ENCODE assay signal across 13 cellular contexts in genomic region chr3:134353171-134353825, GRCh38. TPM values are rescaled to one million over a fixed set of nuclear protein-coding genes. Genes with fewer than 3 reads are reported as not detected.
A peak's percentile ranks its signal among the peaks of the same experiment; 100 is the strongest.
DNase-seq lines count a peak whose midpoint lies in the region; ATAC-seq and TF ChIP-seq lines count a peak whose summit lies in the region.
"Had no signal": no experiment of that assay in that cellular context is flagged by ENCODE, and none has a peak within 500 bp of the region (broad histone marks: within the 10 kb centered on the region; RNA-seq: fewer than 3 reads in every experiment).

No MANE protein-coding gene starts in this region.

- H3K27ac Mint-ChIP-seq in chondrocyte (ENCODE audit: unreplicated experiment) (peak overlapping the region; percentile 80), mesothelial cell of epicardium (peak overlapping the region; percentile 82), H9 (peak overlapping the region in 1 of 3 experiments; percentile 15; a peak in 2 of 7 replicates)

- H2BK15ac ChIP-seq in IMR-90 (ENCODE audit: low read depth, low read length) (no peak overlapping the region), H9 (ENCODE audit: low read depth, low read length) (no peak overlapping the region)

- H4K20me1 ChIP-seq in IMR-90 (ENCODE audit: insufficient read depth, low read length) (peaks cover 51% of the 10 kb centered on the region), H9 (ENCODE audit: control insufficient read depth, insufficient read depth, insufficient read length) (peaks cover 2% of the 10 kb centered on the region)

- peaks cover 54% of the 10 kb centered on the region for H3K9me1 ChIP-seq in IMR-90 (ENCODE audit: insufficient read depth, low read length)

- DNase-seq in IMR-90 = no peak
- peak; percentile 50 for DNase-seq in chondrocyte (ENCODE audit: low spot score)
- no peak for DNase-seq in mesothelial cell of epicardium (ENCODE audit: low spot score in 2 of 2, unreplicated experiment in 2 of 2)
- DNase-seq in thoracic aorta (ENCODE audit: low spot score) = no peak
- DNase-seq in COLO668 (lab: John Stamatoyannopoulos, UW; ENCODE audit: unreplicated experiment) = no peak
- DNase-seq in H9 = no peak
- DNase-seq in putamen (ENCODE audit: low spot score) = no peak
- DNase-seq: caudate nucleus, NCI-H2029 had no signal

- H3K4me1 Mint-ChIP-seq in chondrocyte (ENCODE audit: low read depth) (peaks cover 90% of the 10 kb centered on the region), mesothelial cell of epicardium (peaks cover 58% of the 10 kb centered on the region), H9 (peaks cover 24 to 31% of the 10 kb centered on the region in 2 experiments)

- no peak overlapping the region for H2BK120ac ChIP-seq in IMR-90 (ENCODE audit: low read depth, low read length)
- no peak overlapping the region for H2BK120ac ChIP-seq in H9 (ENCODE audit: low read depth, low read length, poor library complexity, severe bottlenecking)

- no peaks in the 10 kb centered on the region for H3K27me3 Mint-ChIP-seq in chondrocyte (ENCODE audit: low read depth)
- H3K27me3 Mint-ChIP-seq in mesothelial cell of epicardium (ENCODE audit: low read depth) = no peaks in the 10 kb centered on the region
- H3K27me3 Mint-ChIP-seq in H9 (ENCODE audit: low read depth) = no peaks in the 10 kb centered on the region

- no TSS peak for BruUV-seq in IMR-90 (replicated peaks; lab: Mats Ljungman, UMichigan)

- H3K9me3 ChIP-seq in IMR-90 (ENCODE audit: control insufficient read depth, insufficient read depth, low read length) = no peaks in the 10 kb centered on the region
- H3K9me3 ChIP-seq in thoracic aorta = no peaks in the 10 kb centered on the region
- H3K9me3 ChIP-seq in H9 (ENCODE audit: control insufficient read depth, low read depth, low read length) = no peaks in the 10 kb centered on the region

- H4K5ac ChIP-seq in IMR-90 (ENCODE audit: low read depth, low read length) = no peak overlapping the region
- no peak overlapping the region for H4K5ac ChIP-seq in H9 (ENCODE audit: insufficient read length, low read depth, low read length)

- no peak for TF ChIP-seq POLR2A in IMR-90 (IDR thresholded peaks at IDR 0.05; ENCODE audit: low read depth, low read length)

- no peak overlapping the region for H3K18ac ChIP-seq in IMR-90 (ENCODE audit: low read depth, low read length)
- no peak overlapping the region for H3K18ac ChIP-seq in H9 (ENCODE audit: insufficient read length, low read depth, low read length)

- H3K4me2 ChIP-seq in IMR-90 (ENCODE audit: low read depth, low read length) (no peak overlapping the region), H9 (ENCODE audit: insufficient read depth, insufficient read length, low read length) (no peak overlapping the region)
- H3K4me2 ChIP-seq: KMS-11 had no signal

- ATAC-seq in IMR-90 (ENCODE audit: low read depth) (no peak), thoracic aorta (ENCODE audit: insufficient number of reproducible peaks, low FRiP score, low read depth) (no peak), HG03139 (IDR thresholded peaks at IDR 0.05; ENCODE audit: unreplicated experiment) (no peak)

- TF ChIP-seq RAD21 in IMR-90 (IDR thresholded peaks at IDR 0.05; ENCODE audit: low read length) = 0 out of 2 replicates have a peak, but pooled peaks have one; percentile 16

- H3K36me3 ChIP-seq in IMR-90 (ENCODE audit: control insufficient read depth, insufficient read depth, low read length) (peaks cover 40% of the 10 kb centered on the region), thoracic aorta (peaks cover 28% of the 10 kb centered on the region)

- 60% methylated on average over 2 of the region's 8 CpGs; no CpG with 5 or more reads in 1 of the 2 experiments for WGBS in IMR-90 (ENCODE audit: extremely low coverage in 2 of 2, insufficient read length in 1 of 2), 2 experiments
- WGBS in H9 (ENCODE audit: extremely low coverage, insufficient read length, low lambda C conversion rate) = no CpG with 5 or more reads among the region's 8 CpGs

- peaks cover 14 to 64% of the 10 kb centered on the region in 2 experiments for H3K79me1 ChIP-seq in IMR-90 (ENCODE audit: low read depth in 1 of 2, low read length in 2 of 2)
- H3K79me1 ChIP-seq in H9 (ENCODE audit: insufficient read depth, low read depth, low read length, poor library complexity, severe bottlenecking) = no peaks in the 10 kb centered on the region

- no peak overlapping the region for H3K4me3 ChIP-seq in IMR-90 (ENCODE audit: insufficient read depth, low read depth, low read length)
- H3K4me3 ChIP-seq in thoracic aorta = no peak overlapping the region
- H3K4me3 ChIP-seq: SK-N-MC had no signal

- no peak overlapping the region for H3T11ph ChIP-seq in H9 (ENCODE audit: low read length)

- H3K9me3 Mint-ChIP-seq in chondrocyte (ENCODE audit: low read depth) = no peaks in the 10 kb centered on the region
- no peaks in the 10 kb centered on the region for H3K9me3 Mint-ChIP-seq in mesothelial cell of epicardium
- no peaks in the 10 kb centered on the region for H3K9me3 Mint-ChIP-seq in H9
- H3K9me3 Mint-ChIP-seq: neural crest cell had no signal

- H3K56ac ChIP-seq in IMR-90 (ENCODE audit: extremely low read depth, insufficient read depth, low read length) (no peak overlapping the region), H9 (ENCODE audit: insufficient read length, low read depth, low read length) (no peak overlapping the region)

- H3K4me3 Mint-ChIP-seq in chondrocyte (ENCODE audit: unreplicated experiment) (no peak overlapping the region), mesothelial cell of epicardium (no peak overlapping the region), H9 (no peak overlapping the region)
- H3K4me3 Mint-ChIP-seq: neural crest cell had no signal

- peaks cover 32% of the 10 kb centered on the region for H3K4me1 ChIP-seq in IMR-90 (ENCODE audit: control insufficient read depth, insufficient read depth, low read length)
- peaks cover 38 to 61% of the 10 kb centered on the region in 2 donors for H3K4me1 ChIP-seq in thoracic aorta (ENCODE audit: control insufficient read depth in 1 of 2, low read depth in 2 of 2)
- peaks cover 2% of the 10 kb centered on the region; the same call in 1 of the 2 replicates for H3K4me1 ChIP-seq in H9 (ENCODE audit: insufficient read depth, low read length)

- peak overlapping the region; percentile 15; the same call in 1 of the 2 replicates for H3K4ac ChIP-seq in IMR-90 (ENCODE audit: low read depth, low read length)
- H3K4ac ChIP-seq in H9 (ENCODE audit: low read depth, low read length) = no peak overlapping the region

- H2BK20ac ChIP-seq in IMR-90 (ENCODE audit: low read depth, low read length) (no peak overlapping the region), H9 (ENCODE audit: low read depth, low read length, poor library complexity, severe bottlenecking) (no peak overlapping the region)

- CTCF ChIA-PET in IMR-90 (lab: Yijun Ruan, JAX) = no interaction called here

- POLR2A ChIA-PET in IMR-90 (lab: Charles Lee; ENCODE audit: unreplicated experiment) = interaction anchor here (1.4 kb wide), 1 partner anchor 38 kb away, joined by 3 read pairs; no protein-coding TSS in a partner anchor

- H3K23me2 ChIP-seq in H9 (ENCODE audit: insufficient read length, low read depth, low read length, poor library complexity, severe bottlenecking) = no peaks in the 10 kb centered on the region

- H3K14ac ChIP-seq in IMR-90 (replicated peaks; ENCODE audit: low read depth, low read length) (no peak overlapping the region; the same call in 1 of the 2 replicates), H9 (ENCODE audit: insufficient read depth, low read length) (no peak overlapping the region)

- H2AFZ ChIP-seq in IMR-90 (replicated peaks; ENCODE audit: low read length, poor library complexity) = no peak overlapping the region
- H2AFZ ChIP-seq in H9 (ENCODE audit: low read length) = no peak overlapping the region

- no peak overlapping the region for H2AK9ac ChIP-seq in IMR-90 (replicated peaks; ENCODE audit: low read depth, low read length, poor library complexity)

- no peak overlapping the region for H3K23ac ChIP-seq in IMR-90 (ENCODE audit: low read depth, low read length)
- H3K23ac ChIP-seq in H9 (ENCODE audit: insufficient read length, low read depth, low read length) = no peak overlapping the region

- H4K8ac ChIP-seq in IMR-90 (ENCODE audit: low read depth in 2 of 2, low read length in 2 of 2) = peak overlapping the region in 1 of 2 experiments; percentile 27; a peak in 1 of 4 replicates
- H4K8ac ChIP-seq in H9 (replicated peaks; ENCODE audit: insufficient read length, low read depth, low read length) = no peak overlapping the region

- no peaks in the 10 kb centered on the region for H3K27me3 ChIP-seq in IMR-90 (ENCODE audit: control insufficient read depth, insufficient read depth, low read length)
- no peaks in the 10 kb centered on the region for H3K27me3 ChIP-seq in thoracic aorta (replicated peaks; ENCODE audit: insufficient read depth)
- no peaks in the 10 kb centered on the region for H3K27me3 ChIP-seq in H9 (ENCODE audit: insufficient read depth, low read length)

- H3K36me3 Mint-ChIP-seq in chondrocyte (ENCODE audit: low read depth) (peaks cover 30% of the 10 kb centered on the region), mesothelial cell of epicardium (peaks cover 41% of the 10 kb centered on the region), H9 (ENCODE audit: insufficient read depth in 1 of 3, low read depth in 3 of 3) (peaks cover 28 to 46% (median 40%) of the 10 kb centered on the region in 3 experiments)

- 0 out of 2 replicates have a peak overlapping the region, but pooled peaks have one; percentile 16 for H2AK5ac ChIP-seq in IMR-90 (ENCODE audit: low read depth, low read length)
- no peak overlapping the region for H2AK5ac ChIP-seq in H9 (ENCODE audit: insufficient read length, low read length)

- intact Hi-C loops in IMR-90 (cut with micrococcal nuclease) = loop anchor here (2.0 kb wide), 1 partner anchor 26 kb away; no protein-coding TSS in a partner anchor

- H3K9ac ChIP-seq in IMR-90 (ENCODE audit: low read depth, low read length) (no peak overlapping the region), H9 (ENCODE audit: extremely low read depth, insufficient read length, low read length) (no peak overlapping the region)
- H3K9ac ChIP-seq: KMS-11 had no signal

- H3K27ac ChIP-seq in IMR-90 (ENCODE audit: insufficient read depth, low read length) (peak overlapping the region; percentile 30; the same call in 1 of the 2 replicates), thoracic aorta (peak overlapping the region; percentile 24 to 38), H9 (ENCODE audit: insufficient read length, low read depth, low read length) (no peak overlapping the region)
- H3K27ac ChIP-seq: KMS-11 had no signal

- TF ChIP-seq CTCF in IMR-90 (conservative IDR thresholded peaks at IDR 0.05; ENCODE audit: low read depth, low read length) = no peak
- no peak for TF ChIP-seq CTCF in chondrocyte (IDR thresholded peaks at IDR 0.05)
- TF ChIP-seq CTCF in mesothelial cell of epicardium (IDR thresholded peaks at IDR 0.05; ENCODE audit: unreplicated experiment) = no peak
- TF ChIP-seq CTCF in thoracic aorta (IDR thresholded peaks at IDR 0.05) = no peak
- TF ChIP-seq CTCF in H9 (conservative IDR thresholded peaks at IDR 0.05) = no peak

- dilution Hi-C loops in IMR-90 (cut with HindIII; ENCODE audit: low sequenced_read_pairs, unreplicated experiment) = no loop called here

- no peaks in the 10 kb centered on the region for H3K79me2 ChIP-seq in H9 (ENCODE audit: insufficient read depth, low read length)

- H2BK5ac ChIP-seq in IMR-90 (ENCODE audit: low read depth, low read length, poor library complexity, severe bottlenecking) (peak overlapping the region; percentile 33), H9 (ENCODE audit: insufficient read length, low read length) (no peak overlapping the region)

- H2BK12ac ChIP-seq in H9 (ENCODE audit: insufficient read length, low read depth, low read length) = no peak overlapping the region

- in situ Hi-C loops in IMR-90 (cut with MboI; ENCODE audit: low sequenced_read_pairs) = loop anchor here (5.0 kb wide), 1 partner anchor 36 kb away; no protein-coding TSS in a partner anchor

- H4K91ac ChIP-seq in IMR-90 (ENCODE audit: insufficient read depth, low read depth, low read length) (no peak overlapping the region), H9 (ENCODE audit: insufficient read length, low read depth, low read length) (no peak overlapping the region)

RNA-seq across cellular contexts. Expression of gene AMOTL2, which starts 20.9 kb away (rescaled TPM):
- 162 and 172 TPM in 2 replicates for total RNA-seq in IMR-90 (2012; rRNA removed)
- 176 and 230 TPM in 2 replicates for polyA plus RNA-seq in IMR-90 (2012; rRNA removed)
- polyA plus RNA-seq in IMR-90 (2012; cell fraction: cytosol; rRNA removed) = 168 and 220 TPM in 2 replicates
- 530 and 567 TPM in 2 replicates for polyA plus RNA-seq in IMR-90 (2012; cell fraction: nucleus; rRNA removed; ENCODE audit: low replicate concordance)
- total RNA-seq in chondrocyte = 145 to 259 TPM (median 256 TPM) in 3 replicates
- total RNA-seq in mesothelial cell of epicardium = 281 to 297 TPM (median 296 TPM) in 3 replicates
- total RNA-seq in thoracic aorta = 100 to 1,000 TPM in 1 of 2 donors, 10 to 100 TPM in 1; 62.4 to 161 TPM
- total RNA-seq in H9 (2021) = 30.9 and 35.3 TPM in 2 replicates
